In genomic region chr17:80071116-80071980, GRCh38 we compare ENCODE assay signal across 1 cellular context.
TF ChIP-seq lines count a peak whose summit lies in the region.

No MANE protein-coding gene starts in this region.

TF ChIP-seq in K562, 482 proteins besides CTCF, POLR2A, EP300 and RAD21:
- TF ChIP-seq CTBP1 (IDR thresholded peaks at IDR 0.05; ENCODE audit: borderline replicate concordance), result peak; percentile 60; the same call in 1 of the 2 replicates
- peak; percentile 77 for TF ChIP-seq SOX6 (IDR thresholded peaks at IDR 0.05)
- TF ChIP-seq CBFA2T3 (IDR thresholded peaks at IDR 0.05), result peak; percentile 22
- 0 out of 2 replicates have a peak, but pooled peaks have one; percentile 13 for TF ChIP-seq TAL1 (IDR thresholded peaks at IDR 0.05)
- peak; percentile 25; the same call in 1 of the 2 replicates for TF ChIP-seq NFIC (IDR thresholded peaks at IDR 0.05)
- no peak for TF ChIP-seq SMAD1 (IDR thresholded peaks at IDR 0.05; ENCODE audit: low read depth, low read length, partially characterized antibody)
